Comparison of ENCODE assay signal across 8 cellular contexts in genomic region chr1:109547412-109548320, GRCh38. TPM values are rescaled to one million over a fixed set of nuclear protein-coding genes. Genes with fewer than 3 reads are reported as not detected.
DNase-seq lines count a peak whose midpoint lies in the region; ATAC-seq, FAIRE-seq and TF ChIP-seq lines count a peak whose summit lies in the region.

No MANE protein-coding gene starts in this region.

- no peak for TF ChIP-seq POLR2A in A549 (IDR thresholded peaks at IDR 0.05; ENCODE audit: low read length)

- TF ChIP-seq CTCF in A549 (IDR thresholded peaks at IDR 0.05) (no peak), LNCaP clone FGC (IDR thresholded peaks at IDR 0.05; ENCODE audit: control insufficient read depth, extremely low read depth, insufficient read depth) (no peak), ascending aorta (IDR thresholded peaks at IDR 0.05) (no peak)

- ATAC-seq in A549 (peak in 1 of 2 experiments; percentile 37; a peak in 4 of 6 replicates), GM18498 (IDR thresholded peaks at IDR 0.05; ENCODE audit: unreplicated experiment) (peak; percentile 22)

- H3K4me3 ChIP-seq in A549 (peak overlapping the region; percentile 99), LNCaP clone FGC (ENCODE audit: low read depth, low read length) (peak overlapping the region; percentile 74), ascending aorta (peak overlapping the region; percentile 83 to 92)

- CTCF ChIA-PET in A549 (lab: Yijun Ruan, JAX) = interaction anchor here (0.8 to 13.0 kb wide), 19 partner anchors 11 to 436 kb away, joined by 3 to 149 read pairs (median 6); no protein-coding TSS in a partner anchor

- peak overlapping the region; percentile 86 for H3K4me2 ChIP-seq in A549

- intact Hi-C loops in ascending aorta (cut with DNase I) = loop anchor here (1.0 to 5.0 kb wide), 4 partner anchors 74 to 437 kb away; partner anchors contain the start of genes AHCYL1 and GSTM1

- no peak for TF ChIP-seq EP300 in A549 (IDR thresholded peaks at IDR 0.05)

- H3K9me3 ChIP-seq in A549 = no peaks in the 10 kb centered on the region
- no peaks in the 10 kb centered on the region for H3K9me3 ChIP-seq in ascending aorta

- no peaks in the 10 kb centered on the region for H3K27me3 ChIP-seq in ascending aorta

- no peaks in the 10 kb centered on the region for H3K36me3 ChIP-seq in ascending aorta

- WGBS in A549 (ENCODE audit: missing lambda C conversion rate) = 13% methylated on average over 21 of the region's 22 CpGs

- no peak for TF ChIP-seq RAD21 in A549 (conservative IDR thresholded peaks at IDR 0.05 in 1 of 2, IDR thresholded peaks at IDR 0.05 in 1 of 2)

- POLR2A ChIA-PET in A549 (lab: Yijun Ruan, JAX) = interaction anchor here (0.9 to 2.0 kb wide), 28 partner anchors 9 to 792 kb away, joined by 3 to 27 read pairs (median 4); partner anchors contain the start of genes AHCYL1, AMPD2, GNAT2 and GSTM4

- DNase-seq in A549 (ENCODE audit: low read depth in 1 of 2, low spot score in 1 of 2) (no peak), LNCaP clone FGC (ENCODE audit: low read depth) (no peak), ascending aorta (ENCODE audit: low spot score in 2 of 2) (no peak), inferior parietal cortex (ENCODE audit: extremely low spot score) (peak; percentile 33), GM19238 (ENCODE audit: insufficient read length, low spot score) (no peak), iPS-NIHi7 (ENCODE audit: extremely low spot score) (no peak)
- peak; percentile 15 to 17 for DNase-seq in stimulated activated CD4-positive, alpha-beta T cell treated with anti-CD3 and anti-CD28 coated beads, Interleukin-2, amount 100 ng/mL, for 24 hours

- peak overlapping the region; percentile 95 to 96 for H3K27ac ChIP-seq in A549
- peak overlapping the region; percentile 94 to 95 for H3K27ac ChIP-seq in ascending aorta

- H3K4me1 ChIP-seq in A549 (peaks cover 21% of the 10 kb centered on the region), ascending aorta (peaks cover 0 to 23% of the 10 kb centered on the region in 2 donors)

- FAIRE-seq in A549 (lab: Jason Lieb, UNC) = no peak

TF ChIP-seq in A549, 52 proteins besides CTCF, POLR2A, EP300 and RAD21:
- TF ChIP-seq, protein P1, sequence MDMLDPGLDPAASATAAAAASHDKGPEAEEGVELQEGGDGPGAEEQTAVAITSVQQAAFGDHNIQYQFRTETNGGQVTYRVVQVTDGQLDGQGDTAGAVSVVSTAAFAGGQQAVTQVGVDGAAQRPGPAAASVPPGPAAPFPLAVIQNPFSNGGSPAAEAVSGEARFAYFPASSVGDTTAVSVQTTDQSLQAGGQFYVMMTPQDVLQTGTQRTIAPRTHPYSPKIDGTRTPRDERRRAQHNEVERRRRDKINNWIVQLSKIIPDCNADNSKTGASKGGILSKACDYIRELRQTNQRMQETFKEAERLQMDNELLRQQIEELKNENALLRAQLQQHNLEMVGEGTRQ (IDR thresholded peaks at IDR 0.05) = no peak
- TF ChIP-seq ZNF302 (CRISPR knock-in tag; IDR thresholded peaks at IDR 0.05) (no peak), RCOR1 (IDR thresholded peaks at IDR 0.05; ENCODE audit: low read depth, low read length) (no peak), JUN (IDR thresholded peaks at IDR 0.05) (no peak)

RNA-seq across cellular contexts. Expression of gene GNAI3, which starts 0.7 kb away (rescaled TPM):
- polyA plus RNA-seq in A549 (2011; rRNA removed) (6.1 and 8.7 TPM in 2 replicates), A549 (2017; fragmentation: RNase III; extraction: RNeasy Plus Mini Kit Qiagen cat#74134 plus additional on column Dnase treatment) (5.3 to 5.6 TPM (median 5.6 TPM) in 3 replicates)
- 2.0 TPM in 2 replicates for polyA plus RNA-seq in A549 (2012; cell fraction: cytosol; rRNA removed)
- 0.86 and 1.2 TPM in 2 replicates for polyA plus RNA-seq in A549 (2012; cell fraction: nucleus; rRNA removed)
- 4.0 and 4.6 TPM in 2 replicates for polyA minus RNA-seq in A549 (2011; rRNA and poly(A)+ RNA removed)
- total RNA-seq in ascending aorta = 2.8 TPM

RNA-seq across cellular contexts. Expression of gene GPR61, which starts 8.0 kb away (rescaled TPM):
- polyA plus RNA-seq in A549 (2011; rRNA removed) = 0.14 TPM in 1 of 2 replicates, not detected in the other
- polyA plus RNA-seq in A549 (2012; cell fraction: cytosol; rRNA removed) = not detected in 2 replicates
- not detected in 2 replicates for polyA plus RNA-seq in A549 (2012; cell fraction: nucleus; rRNA removed)
- polyA plus RNA-seq in A549 (2017; fragmentation: RNase III; extraction: RNeasy Plus Mini Kit Qiagen cat#74134 plus additional on column Dnase treatment) = not detected in 3 replicates
- not detected in 2 replicates for polyA minus RNA-seq in A549 (2011; rRNA and poly(A)+ RNA removed)
- not detected for total RNA-seq in ascending aorta

RNA-seq across cellular contexts. Expression of gene AMIGO1, which starts 38.1 kb away (rescaled TPM):
- polyA plus RNA-seq in A549 (2011; rRNA removed) (0.43 and 0.85 TPM in 2 replicates), A549 (2017; fragmentation: RNase III; extraction: RNeasy Plus Mini Kit Qiagen cat#74134 plus additional on column Dnase treatment) (1.1 to 1.3 TPM (median 1.2 TPM) in 3 replicates)
- polyA plus RNA-seq in A549 (2012; cell fraction: cytosol; rRNA removed) = 0.32 and 0.56 TPM in 2 replicates
- polyA plus RNA-seq in A549 (2012; cell fraction: nucleus; rRNA removed) = 0.36 and 0.37 TPM in 2 replicates
- 0.49 and 1.1 TPM in 2 replicates for polyA minus RNA-seq in A549 (2011; rRNA and poly(A)+ RNA removed)
- total RNA-seq in ascending aorta = 4.7 TPM

RNA-seq across cellular contexts. Expression of gene CYB561D1, which starts 53.8 kb away (rescaled TPM):
- 4.0 and 4.9 TPM in 2 replicates for polyA plus RNA-seq in A549 (2011; rRNA removed)
- polyA plus RNA-seq in A549 (2012; cell fraction: cytosol; rRNA removed) = 3.2 and 4.4 TPM in 2 replicates
- 4.5 and 6.2 TPM in 2 replicates for polyA plus RNA-seq in A549 (2012; cell fraction: nucleus; rRNA removed)
- 4.4 to 5.2 TPM (median 4.9 TPM) in 3 replicates for polyA plus RNA-seq in A549 (2017; fragmentation: RNase III; extraction: RNeasy Plus Mini Kit Qiagen cat#74134 plus additional on column Dnase treatment)
- polyA minus RNA-seq in A549 (2011; rRNA and poly(A)+ RNA removed) = 6.9 and 7.4 TPM in 2 replicates
- 26.8 TPM for total RNA-seq in ascending aorta

Comparison
In these comparisons a context has a peak if more than half of its experiments do, and no peak if none do; other contexts are left out.
1. DNase-seq: peak in inferior parietal cortex (single experiment) and stimulated activated CD4-positive, alpha-beta T cell treated with anti-CD3 and anti-CD28 coated beads, Interleukin-2, amount 100 ng/mL, for 24 hours (2 of 2); none in A549 (0 of 2), LNCaP clone FGC (single experiment), ascending aorta (0 of 2), GM19238 (single experiment) and iPS-NIHi7 (single experiment).
2. Peak in every context shown above with its lines, with median percentiles within 50 percentile points of each other: H3K4me3 ChIP-seq.